In the genomic region with DNA sequence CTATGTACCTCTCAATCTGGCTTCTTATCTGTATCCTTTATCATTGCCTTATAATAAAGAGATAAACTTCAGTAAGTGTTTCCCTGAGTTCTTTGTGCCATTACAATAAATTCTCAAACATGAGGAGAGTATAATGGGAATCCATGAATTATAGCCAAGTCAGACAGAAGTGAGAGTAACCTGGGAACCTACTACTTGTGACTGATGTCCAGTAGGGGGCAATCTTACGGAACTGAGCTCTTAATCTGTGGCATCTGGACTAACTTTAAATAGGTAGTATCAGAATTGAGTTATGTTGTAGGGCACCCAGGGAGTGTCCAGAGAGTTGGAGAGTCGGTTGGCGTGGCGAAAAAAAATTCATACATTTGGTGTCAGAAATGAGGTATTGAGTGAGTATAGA, we compare ENCODE assay signal across 9 cellular contexts.
DNase-seq lines count a peak whose midpoint lies in the region; ATAC-seq, FAIRE-seq and TF ChIP-seq lines count a peak whose summit lies in the region.
"Had no signal": no experiment of that assay in that cellular context is flagged by ENCODE, and none has a peak within 500 bp of the region (broad histone marks: within the 10 kb centered on the region; RNA-seq: fewer than 3 reads in every experiment).

No MANE protein-coding gene starts in this region.

- TF ChIP-seq POLR2A in H54 (IDR thresholded peaks at IDR 0.05; ENCODE audit: low read depth, low read length) = no peak

- in situ Hi-C loops in Caki2 (cut with HindIII; ENCODE audit: low pct_unique_long_range_greater_than_20kb, low sequenced_read_pairs) = no loop called here

- DNase-seq in Caki2 (ENCODE audit: low read depth) = peak; percentile 34
- DNase-seq in H54 (ENCODE audit: insufficient read length, low spot score) = peak; percentile 7
- DNase-seq in NCI-H69 (lab: John Stamatoyannopoulos, UW) = peak; percentile 71
- peak; percentile 9 for DNase-seq in foreskin melanocyte
- no peak for DNase-seq in NK-92 treated with Interleukin-12 subunit alpha and Interleukin-12 subunit beta, amount 100 ng/mL, for 24 hours (lab: John Stamatoyannopoulos, UW)
- no peak for DNase-seq in cortex of kidney (lab: John Stamatoyannopoulos, UW)
- DNase-seq in cerebellum (ENCODE audit: low spot score) = no peak

- FAIRE-seq in H54 (lab: Jason Lieb, UNC) = no peak
- FAIRE-seq: GM18507 had no signal

- no peak for ATAC-seq in HG02938 (IDR thresholded peaks at IDR 0.05; ENCODE audit: unreplicated experiment)

Comparison
In these comparisons a context has a peak if more than half of its experiments do, and no peak if none do; other contexts are left out.
1. DNase-seq: peak in Caki2 (single experiment), H54 (single experiment), NCI-H69 (single experiment) and foreskin melanocyte (single experiment); none in NK-92 treated with Interleukin-12 subunit alpha and Interleukin-12 subunit beta, amount 100 ng/mL, for 24 hours (single experiment), cortex of kidney (single experiment) and cerebellum (single experiment).